19 cellular contexts compared by ENCODE assay signal in genomic region chr11:72680624-72681158, GRCh38. TPM values are rescaled to one million over a fixed set of nuclear protein-coding genes. Genes with fewer than 3 reads are reported as not detected.
DNase-seq lines count a peak whose midpoint lies in the region; ATAC-seq, FAIRE-seq and TF ChIP-seq lines count a peak whose summit lies in the region.
"Had no signal": no experiment of that assay in that cellular context is flagged by ENCODE, and none has a peak within 500 bp of the region (broad histone marks: within the 10 kb centered on the region; RNA-seq: fewer than 3 reads in every experiment).

No MANE protein-coding gene starts in this region.

- no peak overlapping the region for H2AFZ ChIP-seq in osteoblast (ENCODE audit: low read length)

- TF ChIP-seq CTCF in kidney (IDR thresholded peaks at IDR 0.05; ENCODE audit: borderline replicate concordance, extremely low read depth, insufficient read depth) (no peak), osteoblast (IDR thresholded peaks at IDR 0.05; ENCODE audit: extremely low read depth, low read depth, low read length) (no peak)

- H3K36me3 ChIP-seq in kidney (ENCODE audit: control insufficient read depth in 1 of 2, insufficient read depth in 2 of 2, low read length in 2 of 2) (peaks cover 0 to 8% of the 10 kb centered on the region in 2 donors), osteoblast (ENCODE audit: insufficient read depth, low read length) (peaks cover 7% of the 10 kb centered on the region)

- H3K27ac Mint-ChIP-seq in activated naive CD4-positive, alpha-beta T cell treated with anti-CD3 and anti-CD28 coated beads, Interleukin-2, amount 50 U/mL, for 72 hours: peak overlapping the region; percentile 20 to 79
- H3K27ac Mint-ChIP-seq in stimulated activated effector memory CD8-positive, alpha-beta T cell treated with anti-CD3 and anti-CD28 coated beads, Interleukin-12 subunit alpha, Interleukin-12 subunit beta, amount 100 ng/mL, for 72 hours: peak overlapping the region; percentile 93
- H3K27ac Mint-ChIP-seq: CD4-positive, alpha-beta T cell had no signal

- no peak overlapping the region for H3K4me2 ChIP-seq in osteoblast (ENCODE audit: insufficient read depth, low read length)

- no peak for ATAC-seq in activated naive CD4-positive, alpha-beta T cell treated with anti-CD3 and anti-CD28 coated beads, Interleukin-2, amount 50 U/mL, for 72 hours
- ATAC-seq in stimulated activated effector memory CD8-positive, alpha-beta T cell treated with anti-CD3 and anti-CD28 coated beads, Interleukin-12 subunit alpha, Interleukin-12 subunit beta, amount 100 ng/mL, for 72 hours: no peak
- no peak for ATAC-seq in GM18861 (IDR thresholded peaks at IDR 0.05; ENCODE audit: unreplicated experiment)

- intact Hi-C loops in kidney (cut with DNase I): no loop called here

- H3K9ac ChIP-seq in kidney (ENCODE audit: low read length in 2 of 2): no peak overlapping the region

- no peak overlapping the region for H3K4me3 ChIP-seq in kidney (ENCODE audit: low read length in 2 of 2)
- H3K4me3 ChIP-seq in osteoblast (ENCODE audit: insufficient read depth, low read length): no peak overlapping the region

- H3K9me3 ChIP-seq in kidney (ENCODE audit: control insufficient read depth in 1 of 2, low read length in 2 of 2) (no peaks in the 10 kb centered on the region), osteoblast (ENCODE audit: low read depth, low read length) (no peaks in the 10 kb centered on the region)

- H3K4me3 Mint-ChIP-seq in stimulated activated effector memory CD8-positive, alpha-beta T cell treated with anti-CD3 and anti-CD28 coated beads, Interleukin-12 subunit alpha, Interleukin-12 subunit beta, amount 100 ng/mL, for 72 hours: no peak overlapping the region
- H3K4me3 Mint-ChIP-seq: CD4-positive, alpha-beta T cell had no signal

- H3K4me1 ChIP-seq in kidney (ENCODE audit: control insufficient read depth in 1 of 2, insufficient read depth in 1 of 2, low read depth in 1 of 2, low read length in 2 of 2): peaks cover 0 to 2% of the 10 kb centered on the region in 2 donors
- H3K4me1 ChIP-seq in osteoblast (ENCODE audit: insufficient read depth, low read length): peaks cover 11% of the 10 kb centered on the region

- H3K79me2 ChIP-seq in osteoblast (ENCODE audit: insufficient read depth, low read length): no peaks in the 10 kb centered on the region

- peaks cover 34% of the 10 kb centered on the region for H4K20me1 ChIP-seq in osteoblast (ENCODE audit: insufficient read depth, low read length)

- peak overlapping the region; percentile 85 for H3K27ac ChIP-seq in angular gyrus (ENCODE audit: low read depth, low read length)
- no peak overlapping the region for H3K27ac ChIP-seq in kidney (ENCODE audit: low read depth in 2 of 2, low read length in 2 of 2)
- H3K27ac ChIP-seq in osteoblast (ENCODE audit: low read depth, low read length): no peak overlapping the region

- DNase-seq in activated naive CD4-positive, alpha-beta T cell treated with anti-CD3 and anti-CD28 coated beads, Interleukin-2, amount 50 U/mL, for 72 hours (ENCODE audit: low spot score in 2 of 2): no peak
- no peak for DNase-seq in activated naive CD4-positive, alpha-beta T cell treated with Interleukin-2 at 50 U/mL for 16 hours
- DNase-seq in kidney (peak; percentile 68), iPS-NIHi11 (ENCODE audit: low spot score) (no peak), osteoblast (ENCODE audit: insufficient read length, low spot score, missing footprints) (no peak)
- no peak for DNase-seq in stimulated activated effector memory CD8-positive, alpha-beta T cell treated with anti-CD3 and anti-CD28 coated beads, Interleukin-12 subunit alpha, Interleukin-12 subunit beta, amount 100 ng/mL, for 72 hours (ENCODE audit: low spot score in 2 of 2)
- DNase-seq: 8988T; CD4-positive, alpha-beta T cell; EL; KG1; MV-4-11; NCI-H2227 treated with DMSO at 0.1 percent for 48 hours; NCI-H774; Right ventricle myocardium superior had no signal

- no peaks in the 10 kb centered on the region for H3K9me3 Mint-ChIP-seq in activated naive CD4-positive, alpha-beta T cell treated with anti-CD3 and anti-CD28 coated beads, Interleukin-2, amount 50 U/mL, for 72 hours
- H3K9me3 Mint-ChIP-seq in stimulated activated effector memory CD8-positive, alpha-beta T cell treated with anti-CD3 and anti-CD28 coated beads, Interleukin-12 subunit alpha, Interleukin-12 subunit beta, amount 100 ng/mL, for 72 hours: no peaks in the 10 kb centered on the region
- H3K9me3 Mint-ChIP-seq: CD4-positive, alpha-beta T cell had no signal

- H3K4me1 Mint-ChIP-seq in stimulated activated effector memory CD8-positive, alpha-beta T cell treated with anti-CD3 and anti-CD28 coated beads, Interleukin-12 subunit alpha, Interleukin-12 subunit beta, amount 100 ng/mL, for 72 hours: peaks cover 65% of the 10 kb centered on the region

- no peaks in the 10 kb centered on the region for H3K36me3 Mint-ChIP-seq in activated naive CD4-positive, alpha-beta T cell treated with anti-CD3 and anti-CD28 coated beads, Interleukin-2, amount 50 U/mL, for 72 hours
- peaks cover 69% of the 10 kb centered on the region for H3K36me3 Mint-ChIP-seq in stimulated activated effector memory CD8-positive, alpha-beta T cell treated with anti-CD3 and anti-CD28 coated beads, Interleukin-12 subunit alpha, Interleukin-12 subunit beta, amount 100 ng/mL, for 72 hours

- peaks cover 53% of the 10 kb centered on the region for H3K27me3 ChIP-seq in osteoblast (ENCODE audit: insufficient read depth, low read length)

- FAIRE-seq in kidney (lab: Jason Lieb, UNC): no peak
- FAIRE-seq: GM12891, GM18507, H54 had no signal

RNA-seq across cellular contexts. Expression of gene PDE2A, which starts 6.5 kb away (rescaled TPM):
- total RNA-seq in activated naive CD4-positive, alpha-beta T cell treated with anti-CD3 and anti-CD28 coated beads, Interleukin-2, amount 50 U/mL, for 72 hours: under 1 TPM; 0.68 to 0.97 TPM
- total RNA-seq in kidney: 42.0 TPM
- 12.6 TPM for polyA plus RNA-seq in kidney (ENCODE audit: insufficient read depth, low read depth, low replicate concordance)
- 0.36 and 0.59 TPM in 2 replicates for total RNA-seq in osteoblast

Comparison
In these comparisons a context has a peak if more than half of its experiments do, and no peak if none do; other contexts are left out.
1. RNA of gene PDE2A, which starts 6.5 kb away (total RNA-seq): 42.0 TPM in kidney (single experiment); 0.68 to 0.97 TPM in activated naive CD4-positive, alpha-beta T cell treated with anti-CD3 and anti-CD28 coated beads, Interleukin-2, amount 50 U/mL, for 72 hours and 0.36 to 0.59 TPM in osteoblast; every median in the first group is over 10 times any median in the second.